In the genomic region with DNA sequence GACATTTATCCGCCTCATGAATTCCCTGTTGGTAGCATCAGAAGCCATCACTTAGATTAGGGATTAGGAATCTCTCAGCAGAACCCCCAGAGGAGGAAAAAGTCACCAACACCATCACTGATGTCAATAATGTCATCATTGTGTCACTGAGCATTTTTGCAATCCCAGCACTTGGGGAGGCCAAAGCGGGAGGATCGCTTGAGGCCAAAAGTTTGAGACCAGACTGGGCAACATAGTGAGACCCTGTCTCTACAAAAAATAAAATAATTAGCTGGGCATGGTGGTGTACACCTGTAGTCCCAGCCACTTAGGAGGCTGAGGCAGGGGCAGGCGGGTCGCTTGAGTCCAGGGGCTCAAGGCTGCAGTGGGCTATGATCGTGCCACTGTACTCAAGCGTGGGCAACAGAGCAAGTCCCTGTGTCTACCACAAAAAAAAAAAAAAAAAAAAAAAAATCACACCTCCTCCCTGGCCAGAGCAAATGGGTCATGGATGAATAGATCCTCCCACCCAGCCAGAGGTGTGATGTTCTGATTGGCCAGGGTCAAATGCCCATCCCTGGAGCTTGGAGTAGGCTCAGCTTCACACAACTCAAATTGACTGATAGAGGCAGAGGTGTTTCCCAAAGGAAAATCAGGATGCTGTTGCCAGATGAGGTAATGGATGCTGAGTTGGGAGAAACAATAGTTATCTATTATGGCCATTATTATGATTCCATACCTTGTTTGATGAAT, we compare ENCODE assay signal across 2 cellular contexts.
TF ChIP-seq lines count a peak whose summit lies in the region.

No MANE protein-coding gene starts in this region.

TF ChIP-seq in HCT116, 20 proteins besides CTCF, POLR2A, EP300 and RAD21:
- TF ChIP-seq EGR1 (IDR thresholded peaks at IDR 0.05; ENCODE audit: low read depth), result no peak
- TF ChIP-seq ZFX (IDR thresholded peaks at IDR 0.05), result no peak
- TF ChIP-seq POLR2AphosphoS5 (IDR thresholded peaks at IDR 0.05; ENCODE audit: low read depth, low read length), result no peak
- TF ChIP-seq, protein P1, sequence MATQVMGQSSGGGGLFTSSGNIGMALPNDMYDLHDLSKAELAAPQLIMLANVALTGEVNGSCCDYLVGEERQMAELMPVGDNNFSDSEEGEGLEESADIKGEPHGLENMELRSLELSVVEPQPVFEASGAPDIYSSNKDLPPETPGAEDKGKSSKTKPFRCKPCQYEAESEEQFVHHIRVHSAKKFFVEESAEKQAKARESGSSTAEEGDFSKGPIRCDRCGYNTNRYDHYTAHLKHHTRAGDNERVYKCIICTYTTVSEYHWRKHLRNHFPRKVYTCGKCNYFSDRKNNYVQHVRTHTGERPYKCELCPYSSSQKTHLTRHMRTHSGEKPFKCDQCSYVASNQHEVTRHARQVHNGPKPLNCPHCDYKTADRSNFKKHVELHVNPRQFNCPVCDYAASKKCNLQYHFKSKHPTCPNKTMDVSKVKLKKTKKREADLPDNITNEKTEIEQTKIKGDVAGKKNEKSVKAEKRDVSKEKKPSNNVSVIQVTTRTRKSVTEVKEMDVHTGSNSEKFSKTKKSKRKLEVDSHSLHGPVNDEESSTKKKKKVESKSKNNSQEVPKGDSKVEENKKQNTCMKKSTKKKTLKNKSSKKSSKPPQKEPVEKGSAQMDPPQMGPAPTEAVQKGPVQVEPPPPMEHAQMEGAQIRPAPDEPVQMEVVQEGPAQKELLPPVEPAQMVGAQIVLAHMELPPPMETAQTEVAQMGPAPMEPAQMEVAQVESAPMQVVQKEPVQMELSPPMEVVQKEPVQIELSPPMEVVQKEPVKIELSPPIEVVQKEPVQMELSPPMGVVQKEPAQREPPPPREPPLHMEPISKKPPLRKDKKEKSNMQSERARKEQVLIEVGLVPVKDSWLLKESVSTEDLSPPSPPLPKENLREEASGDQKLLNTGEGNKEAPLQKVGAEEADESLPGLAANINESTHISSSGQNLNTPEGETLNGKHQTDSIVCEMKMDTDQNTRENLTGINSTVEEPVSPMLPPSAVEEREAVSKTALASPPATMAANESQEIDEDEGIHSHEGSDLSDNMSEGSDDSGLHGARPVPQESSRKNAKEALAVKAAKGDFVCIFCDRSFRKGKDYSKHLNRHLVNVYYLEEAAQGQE (IDR thresholded peaks at IDR 0.05; ENCODE audit: low read depth), result no peak
- no peak for TF ChIP-seq EZH2phosphoT487 (IDR thresholded peaks at IDR 0.05; ENCODE audit: borderline replicate concordance)
- TF ChIP-seq YY1 (IDR thresholded peaks at IDR 0.05; ENCODE audit: extremely low read depth, insufficient replicate concordance, low read depth, low read length), result no peak
- TF ChIP-seq EZH2 (IDR thresholded peaks at IDR 0.05), result no peak
- TF ChIP-seq SRF (IDR thresholded peaks at IDR 0.05; ENCODE audit: low read depth), result no peak
- no peak for TF ChIP-seq JUND (IDR thresholded peaks at IDR 0.05)
- TF ChIP-seq SIN3A (IDR thresholded peaks at IDR 0.05; ENCODE audit: low read depth), result no peak
- TF ChIP-seq, protein P2, sequence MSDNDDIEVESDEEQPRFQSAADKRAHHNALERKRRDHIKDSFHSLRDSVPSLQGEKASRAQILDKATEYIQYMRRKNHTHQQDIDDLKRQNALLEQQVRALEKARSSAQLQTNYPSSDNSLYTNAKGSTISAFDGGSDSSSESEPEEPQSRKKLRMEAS (IDR thresholded peaks at IDR 0.05), result no peak
- TF ChIP-seq ZNF274 (IDR thresholded peaks at IDR 0.05; ENCODE audit: low read depth, low read length), result no peak
- no peak for TF ChIP-seq ZBTB33 (IDR thresholded peaks at IDR 0.05; ENCODE audit: extremely low read depth, insufficient replicate concordance, low read length)
- no peak for TF ChIP-seq CBX3 (IDR thresholded peaks at IDR 0.05; ENCODE audit: low read depth)
- TF ChIP-seq, protein P3, sequence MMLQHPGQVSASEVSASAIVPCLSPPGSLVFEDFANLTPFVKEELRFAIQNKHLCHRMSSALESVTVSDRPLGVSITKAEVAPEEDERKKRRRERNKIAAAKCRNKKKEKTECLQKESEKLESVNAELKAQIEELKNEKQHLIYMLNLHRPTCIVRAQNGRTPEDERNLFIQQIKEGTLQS (IDR thresholded peaks at IDR 0.05), result no peak
- no peak for TF ChIP-seq CEBPB (IDR thresholded peaks at IDR 0.05; ENCODE audit: low read depth)
- TF ChIP-seq SP1 (IDR thresholded peaks at IDR 0.05; ENCODE audit: low read depth), result no peak
- no peak for TF ChIP-seq ELF1 (IDR thresholded peaks at IDR 0.05; ENCODE audit: borderline replicate concordance, low read depth)
- TF ChIP-seq TCF7L2 (IDR thresholded peaks at IDR 0.05; ENCODE audit: borderline replicate concordance, extremely low read depth, insufficient read depth, insufficient read length), result no peak

TF ChIP-seq in H1, 55 proteins besides CTCF, POLR2A, EP300 and RAD21:
- no peak for TF ChIP-seq BACH1 (IDR thresholded peaks at IDR 0.05; ENCODE audit: low read length)
- TF ChIP-seq CBX5 (IDR thresholded peaks at IDR 0.05; ENCODE audit: low read depth, low read length), result no peak
- TF ChIP-seq HDAC2 (IDR thresholded peaks at IDR 0.05; ENCODE audit: borderline replicate concordance in 1 of 2, low read depth in 2 of 2, low read length in 2 of 2), result no peak
- TF ChIP-seq TAF7 (optimal IDR thresholded peaks at IDR 0.05; ENCODE audit: borderline replicate concordance, low read depth, low read length), result no peak
- no peak for TF ChIP-seq ASH2L (IDR thresholded peaks at IDR 0.05; ENCODE audit: low read length)
- TF ChIP-seq CHD7 (IDR thresholded peaks at IDR 0.05; ENCODE audit: insufficient replicate concordance, low read length), result no peak
- TF ChIP-seq RNF2 (IDR thresholded peaks at IDR 0.05; ENCODE audit: borderline replicate concordance, low read depth, low read length, missing control alignments, poor library complexity, severe bottlenecking), result no peak
- no peak for TF ChIP-seq TBP (IDR thresholded peaks at IDR 0.05; ENCODE audit: low read depth, low read length)
- no peak for TF ChIP-seq FOSL1 (IDR thresholded peaks at IDR 0.05; ENCODE audit: insufficient read depth, low read depth, low read length)
- TF ChIP-seq RBBP5 (IDR thresholded peaks at IDR 0.05; ENCODE audit: borderline replicate concordance, low read depth, low read length), result no peak
- no peak for TF ChIP-seq PHF8 (conservative IDR thresholded peaks at IDR 0.05; ENCODE audit: low read depth, low read length)
- no peak for TF ChIP-seq MAFK (IDR thresholded peaks at IDR 0.05; ENCODE audit: low read depth, low read length)
- TF ChIP-seq RXRA (IDR thresholded peaks at IDR 0.05; ENCODE audit: insufficient read depth, low read depth, low read length), result no peak
- no peak for TF ChIP-seq SP1 (IDR thresholded peaks at IDR 0.05; ENCODE audit: low read depth, low read length)
- no peak for TF ChIP-seq JUND (IDR thresholded peaks at IDR 0.05; ENCODE audit: low read length)
- no peak for TF ChIP-seq SIX5 (IDR thresholded peaks at IDR 0.05; ENCODE audit: low read depth, low read length)
- TF ChIP-seq, protein P3 (IDR thresholded peaks at IDR 0.05; ENCODE audit: insufficient read depth, low read depth, low read length), result no peak
- TF ChIP-seq SRF (IDR thresholded peaks at IDR 0.05; ENCODE audit: low read depth, low read length), result no peak
- no peak for TF ChIP-seq CHD1 (IDR thresholded peaks at IDR 0.05; ENCODE audit: low read depth, low read length)
